Comparison of ENCODE assay signal across 8 cellular contexts in the genomic region with DNA sequence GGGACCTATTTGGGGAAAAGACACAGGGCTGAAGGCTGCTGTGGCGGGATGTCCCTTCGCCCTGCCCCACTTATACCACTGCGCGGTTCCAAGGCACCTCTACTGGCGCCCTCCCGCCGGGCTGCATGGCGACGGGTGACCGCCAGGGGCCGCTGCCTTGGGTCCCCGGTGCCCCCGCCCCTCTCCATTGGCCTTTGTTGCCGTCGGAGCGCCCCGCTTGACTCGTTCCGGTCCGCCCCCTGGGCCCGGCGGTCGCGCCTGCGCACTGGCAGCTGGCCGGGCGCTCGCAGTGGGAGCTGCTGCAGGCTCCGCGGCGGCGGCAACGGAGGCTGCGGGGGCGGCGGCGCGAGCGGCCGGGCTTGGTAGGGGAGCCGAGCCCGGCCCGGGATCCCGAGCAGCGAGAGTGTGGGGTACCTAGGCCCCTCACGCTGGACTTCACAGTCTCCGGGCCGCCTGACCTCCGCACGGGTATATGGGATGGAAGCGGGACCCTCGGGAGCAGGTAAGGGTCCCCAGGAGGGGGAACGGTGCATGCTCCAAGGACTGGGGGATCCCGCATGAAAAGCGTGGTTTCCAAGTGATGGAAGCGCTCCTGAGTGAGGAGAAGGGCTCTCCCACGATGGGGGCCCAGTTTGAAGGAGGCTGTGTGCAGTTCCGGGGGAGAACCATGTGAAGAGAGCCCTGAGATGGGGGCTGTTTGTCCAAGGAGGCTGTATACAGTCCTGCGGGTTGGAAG. TPM values are rescaled to one million over a fixed set of nuclear protein-coding genes. Genes with fewer than 3 reads are reported as not detected.
DNase-seq lines count a peak whose midpoint lies in the region; ATAC-seq and TF ChIP-seq lines count a peak whose summit lies in the region.

A gene (plus strand): TSS at position 265 of the 736 bp plus-strand sequence. CDS start 213 bp downstream, at position 478.

- H3K36me3 ChIP-seq in colonic mucosa: no peaks in the 10 kb centered on the region

- intact Hi-C loops in colonic mucosa (cut with DNase I): no loop called here
- intact Hi-C loops in left colon (cut with DNase I, micrococcal nuclease): no loop called here

- peak; percentile 36 to 97 (median 88) for DNase-seq in C1 segment of cervical spinal cord (lab: John Stamatoyannopoulos, UW)
- peak; percentile 81 to 97 for DNase-seq in NCI-H526 (lab: John Stamatoyannopoulos, UW)
- DNase-seq in activated CD4-positive, alpha-beta T cell treated with anti-CD3 and anti-CD28 coated beads for 48 hours: peak; percentile 98
- peak; percentile 95 for DNase-seq in colonic mucosa
- peak; percentile 93 for DNase-seq in left colon
- DNase-seq in stimulated activated CD4-positive, alpha-beta T cell treated with anti-CD3 and anti-CD28 coated beads, Interleukin-1b, Interleukin-23, amount 100 ng/mL, for 4 hours (ENCODE audit: low read depth in 2 of 2): peak; percentile 95 to 96

- no peaks in the 10 kb centered on the region for H3K9me3 ChIP-seq in colonic mucosa

- no peaks in the 10 kb centered on the region for H3K27me3 ChIP-seq in colonic mucosa

- peak within 1 kb of the TSS; percentile 30 for H3K27ac ChIP-seq in colonic mucosa

- ATAC-seq in GM19328 (IDR thresholded peaks at IDR 0.05; ENCODE audit: unreplicated experiment) (peak; percentile 80), HG03469 (IDR thresholded peaks at IDR 0.05; ENCODE audit: unreplicated experiment) (peak; percentile 63), left colon (peak; percentile 91)

- peak within 1 kb of the TSS; percentile 68 for H3K4me3 ChIP-seq in colonic mucosa

- H3K9ac ChIP-seq in colonic mucosa (ENCODE audit: low read depth in 2 of 2, low read length in 2 of 2): peak within 1 kb of the TSS; percentile 99

- H3K4me1 ChIP-seq in colonic mucosa: peaks cover 3% of the 10 kb centered on the region

- peak; percentile 96 for TF ChIP-seq CTCF in colonic mucosa (IDR thresholded peaks at IDR 0.05)

RNA-seq across cellular contexts. Expression of the gene that starts here (rescaled TPM):
- total RNA-seq in colonic mucosa (10 to 100 TPM; 24.2 to 27.7 TPM), left colon (10 to 100 TPM; 23.7 to 25.1 TPM)

Comparison
In these comparisons a context has a peak if more than half of its experiments do, and no peak if none do; other contexts are left out.
1. Peak in every context shown above with its lines: DNase-seq, ATAC-seq, H3K4me3 ChIP-seq and H3K27ac ChIP-seq.